In the genomic region with DNA sequence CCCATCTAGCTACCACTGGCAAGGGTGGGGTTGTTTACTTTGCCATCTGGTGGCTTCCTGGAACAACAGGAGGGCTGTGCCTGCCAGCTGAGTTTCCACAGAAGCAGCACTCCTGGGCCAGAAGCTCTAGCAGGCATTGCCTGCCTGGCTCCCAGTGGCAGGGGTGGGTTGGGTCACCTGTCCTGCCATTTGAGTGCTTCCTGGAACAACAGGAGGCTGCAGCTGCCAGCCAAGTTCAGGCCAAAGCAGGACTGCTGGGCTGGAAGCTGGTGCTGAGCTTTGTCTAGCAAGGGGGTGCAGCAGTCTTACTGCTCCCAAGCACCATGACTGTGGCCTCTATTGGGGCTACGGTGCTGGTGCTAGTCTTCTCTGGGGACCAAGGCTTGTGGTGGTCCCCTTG, we compare ENCODE assay signal across 14 cellular contexts.
DNase-seq lines count a peak whose midpoint lies in the region; ATAC-seq, FAIRE-seq and TF ChIP-seq lines count a peak whose summit lies in the region.
"Had no signal": no experiment of that assay in that cellular context is flagged by ENCODE, and none has a peak within 500 bp of the region (broad histone marks: within the 10 kb centered on the region; RNA-seq: fewer than 3 reads in every experiment).

No MANE protein-coding gene starts in this region.

- H3K4me1 ChIP-seq in right atrium auricular region, result no peaks in the 10 kb centered on the region
- H3K4me1 ChIP-seq in small intestine (ENCODE audit: control insufficient read depth in 2 of 2, insufficient read depth in 1 of 2, low read depth in 1 of 2, low read length in 1 of 2), result no peaks in the 10 kb centered on the region

- H3K36me3 ChIP-seq in right atrium auricular region (no peaks in the 10 kb centered on the region), small intestine (ENCODE audit: control insufficient read depth in 2 of 2, insufficient read depth in 2 of 2, low read length in 2 of 2) (no peaks in the 10 kb centered on the region)

- H3K27ac ChIP-seq in right atrium auricular region (no peak overlapping the region), small intestine (ENCODE audit: low read depth in 1 of 2, low read length in 1 of 2) (no peak overlapping the region)
- H3K27ac ChIP-seq: PC-9 had no signal

- in situ Hi-C loops in ACHN (cut with HindIII; ENCODE audit: low pct_ligation_motif_present, low pct_unique_long_range_greater_than_20kb, low sequenced_read_pairs), result no loop called here

- no peak overlapping the region for H3K4me3 ChIP-seq in right atrium auricular region
- no peak overlapping the region for H3K4me3 ChIP-seq in small intestine (ENCODE audit: low read depth in 1 of 2, low read length in 2 of 2)
- H3K4me3 ChIP-seq: PC-9 had no signal

- H3K9me3 ChIP-seq in right atrium auricular region (peaks cover 0 to 14% of the 10 kb centered on the region in 2 donors), small intestine (ENCODE audit: control insufficient read depth, low read depth) (no peaks in the 10 kb centered on the region)
- H3K9me3 ChIP-seq: SK-N-SH had no signal

- whole genome bisulfite sequencing in small intestine, 3 donors, result 86 to 100% (median 94%) methylated on average over 1 of the region's 1 CpG

- ATAC-seq in Right ventricle myocardium inferior (peak; percentile 76), HG03457 (IDR thresholded peaks at IDR 0.05; ENCODE audit: unreplicated experiment) (no peak)

- H3K27me3 ChIP-seq in right atrium auricular region (no peaks in the 10 kb centered on the region), small intestine (ENCODE audit: control insufficient read depth in 2 of 2, insufficient read depth in 2 of 2, low read length in 2 of 2) (peaks cover 0 to 2% of the 10 kb centered on the region in 2 donors)

- intact Hi-C loops in Right ventricle myocardium inferior (cut with DNase I), result no loop called here

- no peak for FAIRE-seq in small intestine (lab: Jason Lieb, UNC)

- DNase-seq in Right ventricle myocardium inferior (ENCODE audit: missing footprints) (no peak), right atrium auricular region (ENCODE audit: low spot score) (no peak), NCI-H2029 treated with DMSO at 0.1 percent for 48 hours (lab: John Stamatoyannopoulos, UW) (peak; percentile 49), NCI-H774 (lab: John Stamatoyannopoulos, UW) (peak; percentile 2), small intestine (peak; percentile 31), ACHN (no peak), KG1 (lab: John Stamatoyannopoulos, UW) (no peak)
- DNase-seq: AML-193, H9, Kasumi-1, NCI-H1930, PC-9, SK-N-SH had no signal

- no peak for TF ChIP-seq CTCF in right atrium auricular region (IDR thresholded peaks at IDR 0.05)

Comparison
In these comparisons a context has a peak if more than half of its experiments do, and no peak if none do; other contexts are left out.
1. DNase-seq: peak in NCI-H2029 treated with DMSO at 0.1 percent for 48 hours (single experiment), NCI-H774 (single experiment) and small intestine (single experiment); none in Right ventricle myocardium inferior (single experiment), right atrium auricular region (single experiment), ACHN (single experiment) and KG1 (single experiment).